Comparison of ENCODE assay signal across 30 cellular contexts in the genomic region with DNA sequence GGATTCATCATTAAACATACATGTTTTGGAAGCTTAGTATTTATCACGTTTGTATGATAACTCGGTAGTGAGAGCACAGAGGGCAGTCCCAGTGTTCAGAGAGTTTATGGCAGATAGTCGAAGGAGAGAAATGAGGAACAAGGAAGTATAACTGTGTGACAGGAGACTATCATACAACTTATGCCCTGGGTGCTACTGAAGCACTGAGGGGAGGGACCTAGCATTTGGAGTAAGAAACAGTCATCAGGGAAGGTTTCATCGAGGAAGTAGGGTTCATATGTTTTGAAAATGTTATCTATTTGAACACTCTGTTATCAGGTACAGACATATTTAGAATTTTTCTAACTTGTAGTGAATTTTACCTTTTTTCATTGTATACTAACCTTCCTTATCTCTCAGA.
"Had no signal": no experiment of that assay in that cellular context is flagged by ENCODE, and none has a peak within 500 bp of the region (broad histone marks: within the 10 kb centered on the region; RNA-seq: fewer than 3 reads in every experiment).

No MANE protein-coding gene starts in this region.

- H3K4me1 ChIP-seq: adrenal gland, body of pancreas had no signal

- ATAC-seq: activated CD4-positive, alpha-beta T cell treated with anti-CD3 and anti-CD28 coated beads for 36 hours; activated CD8-positive, alpha-beta memory T cell treated with anti-CD3 and anti-CD28 coated beads, Interleukin-2, amount 10 ng/mL, durations not matched to agents 7 days and 5 days; activated CD8-positive, alpha-beta T cell treated with anti-CD3 and anti-CD28 coated beads, Interleukin-2, amount 10 ng/mL, durations not matched to agents 7 days and 5 days; activated naive CD8-positive, alpha-beta T cell treated with anti-CD3 and anti-CD28 coated beads, Interleukin-2, amount 50 U/mL, for 24 hours; body of pancreas; esophagus mucosa had no signal

- H3K27ac ChIP-seq: adrenal gland, body of pancreas, epithelial cell of prostate had no signal

- H3K36me3 ChIP-seq: adrenal gland had no signal

- H3K27me3 ChIP-seq: adrenal gland, body of pancreas had no signal

- FAIRE-seq: colon, endometrium, endothelial cell of umbilical vein, frontal cortex had no signal

- H3K9me3 ChIP-seq: adrenal gland, body of pancreas had no signal

- H3K4me3 ChIP-seq: adrenal gland, body of pancreas had no signal

- DNase-seq: activated CD4-positive, alpha-beta memory T cell treated with anti-CD3 and anti-CD28 coated beads for 36 hours; activated CD4-positive, alpha-beta T cell treated with anti-CD3 and anti-CD28 coated beads for 36 hours; activated CD4-positive, alpha-beta T cell treated with anti-CD3 and anti-CD28 coated beads, Interleukin-2, amount 10 ng/mL, durations not matched to agents 24 days and 14 days; activated CD4-positive, CD25-positive, alpha-beta regulatory T cell; activated CD4-positive, CD25-positive, alpha-beta regulatory T cell treated with anti-CD3 and anti-CD28 coated beads, Interleukin-2, amount 50 U/mL, for 72 hours; activated CD8-positive, alpha-beta memory T cell treated with anti-CD3 and anti-CD28 coated beads, Interleukin-2, amount 10 ng/mL, durations not matched to agents 7 days and 5 days; activated CD8-positive, alpha-beta memory T cell treated with anti-CD3 and anti-CD28 coated beads, Interleukin-2, amount 50 U/mL, for 4 hours; activated CD8-positive, alpha-beta T cell treated with anti-CD3 and anti-CD28 coated beads, Interleukin-2, amount 10 ng/mL, durations not matched to agents 7 days and 5 days; activated effector memory CD4-positive, alpha-beta T cell treated with anti-CD3 and anti-CD28 coated beads, Interleukin-2, amount 50 U/mL, for 16 hours; activated naive CD4-positive, alpha-beta T cell treated with anti-CD3 and anti-CD28 coated beads for 36 hours; activated naive CD8-positive, alpha-beta T cell treated with anti-CD3 and anti-CD28 coated beads for 36 hours; activated naive CD8-positive, alpha-beta T cell treated with anti-CD3 and anti-CD28 coated beads, Interleukin-2, amount 50 U/mL, for 24 hours; activated T-cell treated with anti-CD3 and anti-CD28 coated beads, Interleukin-2, amount 50 U/mL, for 1 hour; activated T-cell treated with anti-CD3 and anti-CD28 coated beads, Interleukin-2, amount 50 U/mL, for 48 hours; adrenal gland; amygdala; aorta; body of pancreas; caudate nucleus; effector CD8-positive, alpha-beta T cell; foreskin fibroblast; head of caudate nucleus; hippocampal formation; T1000 had no signal
